ENCODE assay signal across 24 cellular contexts in genomic region chr9:122975196-122975595, GRCh38. TPM values are rescaled to one million over a fixed set of nuclear protein-coding genes. Genes with fewer than 3 reads are reported as not detected.
DNase-seq lines count a peak whose midpoint lies in the region; ATAC-seq and TF ChIP-seq lines count a peak whose summit lies in the region.
"Had no signal": no experiment of that assay in that cellular context is flagged by ENCODE, and none has a peak within 500 bp of the region (broad histone marks: within the 10 kb centered on the region; RNA-seq: fewer than 3 reads in every experiment).

No MANE protein-coding gene starts in this region.

- no peaks in the 10 kb centered on the region for H3K27me3 ChIP-seq in colonic mucosa
- H3K27me3 ChIP-seq in suprapubic skin, result no peaks in the 10 kb centered on the region
- H3K27me3 ChIP-seq: foreskin keratinocyte, SJCRH30 had no signal

- peak overlapping the region; percentile 8 for H3K27ac ChIP-seq in colonic mucosa
- H3K27ac ChIP-seq in suprapubic skin, result peak overlapping the region; percentile 48
- H3K27ac ChIP-seq: foreskin keratinocyte, SJCRH30 had no signal

- ATAC-seq in mucosa of descending colon (peak; percentile 55), HG03354 (IDR thresholded peaks at IDR 0.05; ENCODE audit: poor library complexity, severe bottlenecking, unreplicated experiment) (no peak), GM18868 (IDR thresholded peaks at IDR 0.05; ENCODE audit: unreplicated experiment) (no peak)
- ATAC-seq: activated naive CD8-positive, alpha-beta T cell treated with anti-CD3 and anti-CD28 coated beads, Interleukin-2, amount 50 U/mL, for 24 hours; activated T-helper 17 cell treated with anti-CD3 and anti-CD28 coated beads, Interleukin-2, amount 50 U/mL, for 72 hours; foreskin keratinocyte; GM23338; PC-3; stimulated activated naive CD8-positive, alpha-beta T cell treated with anti-CD3 and anti-CD28 coated beads, Interleukin-15, amount 100 ng/mL, for 72 hours had no signal

- peak; percentile 3 for DNase-seq in GDM1 (lab: John Stamatoyannopoulos, UW)
- DNase-seq in colonic mucosa, result no peak
- no peak for DNase-seq in mucosa of descending colon
- DNase-seq in suprapubic skin (ENCODE audit: low spot score in 2 of 2), result no peak
- no peak for DNase-seq in NCI-H1105 treated with DMSO at 0.1 percent for 48 hours (lab: John Stamatoyannopoulos, UW)
- DNase-seq in stimulated activated CD4-positive, alpha-beta T cell treated with anti-CD3 and anti-CD28 coated beads, Interleukin-2, amount 100 ng/mL, for 24 hours, result no peak
- DNase-seq: activated CD4-positive, alpha-beta T cell treated with anti-CD3 and anti-CD28 coated beads for 48 hours; activated naive CD8-positive, alpha-beta T cell treated with anti-CD3 and anti-CD28 coated beads, Interleukin-2, amount 50 U/mL, for 24 hours; CD4-positive, alpha-beta memory T cell; foreskin keratinocyte; MV-4-11; NCI-H187; NCI-H226; NCI-H82; nephron progenitor cell; PC-3; posterior cingulate gyrus; SJCRH30; stimulated activated CD4-positive, alpha-beta T cell treated with anti-CD3 and anti-CD28 coated beads, Interleukin-4, amount 100 ng/mL, for 4 hours; stimulated activated naive CD8-positive, alpha-beta T cell treated with anti-CD3 and anti-CD28 coated beads, Interleukin-15, amount 100 ng/mL, for 72 hours had no signal

- intact Hi-C loops in colonic mucosa (cut with DNase I) (no loop called here), mucosa of descending colon (cut with DNase I, micrococcal nuclease) (no loop called here)

- no peaks in the 10 kb centered on the region for H3K9me3 ChIP-seq in colonic mucosa
- no peaks in the 10 kb centered on the region for H3K9me3 ChIP-seq in mucosa of descending colon
- no peaks in the 10 kb centered on the region for H3K9me3 ChIP-seq in suprapubic skin
- H3K9me3 ChIP-seq: SJCRH30 had no signal

- H3K9ac ChIP-seq in colonic mucosa (ENCODE audit: low read depth in 2 of 2, low read length in 2 of 2), result no peak overlapping the region

- no peaks in the 10 kb centered on the region for H3K4me1 ChIP-seq in colonic mucosa
- H3K4me1 ChIP-seq in mucosa of descending colon (ENCODE audit: low read depth), result peaks cover 10% of the 10 kb centered on the region
- H3K4me1 ChIP-seq in suprapubic skin, result peaks cover 7% of the 10 kb centered on the region
- H3K4me1 ChIP-seq: foreskin keratinocyte, SJCRH30 had no signal

- no peak for TF ChIP-seq CTCF in colonic mucosa (IDR thresholded peaks at IDR 0.05)
- TF ChIP-seq CTCF in mucosa of descending colon (IDR thresholded peaks at IDR 0.05), result no peak
- TF ChIP-seq CTCF in suprapubic skin (IDR thresholded peaks at IDR 0.05), result no peak

- no peak overlapping the region for H3K4me3 ChIP-seq in colonic mucosa
- H3K4me3 ChIP-seq in mucosa of descending colon, result no peak overlapping the region
- no peak overlapping the region for H3K4me3 ChIP-seq in suprapubic skin
- H3K4me3 ChIP-seq: GM23338, SJCRH30 had no signal

- WGBS in suprapubic skin, result 54% methylated on average over 2 of the region's 2 CpGs

- no peak for TF ChIP-seq POLR2A in suprapubic skin (IDR thresholded peaks at IDR 0.05)

- TF ChIP-seq EP300 in suprapubic skin (IDR thresholded peaks at IDR 0.05), result no peak

- H3K36me3 ChIP-seq in colonic mucosa (peaks cover 3% of the 10 kb centered on the region), mucosa of descending colon (ENCODE audit: low read depth) (no peaks in the 10 kb centered on the region), suprapubic skin (peaks cover 24% of the 10 kb centered on the region)

RNA-seq across cellular contexts. Expression of gene RABGAP1, which starts 34.4 kb away (rescaled TPM):
- total RNA-seq in colonic mucosa (10 to 100 TPM; 40.9 to 49.4 TPM), mucosa of descending colon (100 to 1,000 TPM in 1 of 3 donors, 10 to 100 TPM in 2; 54.5 to 130 (median 55.9) TPM), suprapubic skin (100 to 1,000 TPM in 1 of 4 donors, 10 to 100 TPM in 3; 31.4 to 115 (median 64.4) TPM)

RNA-seq across cellular contexts. Expression of gene ZBTB26, which starts 43.9 kb away (rescaled TPM):
- 1 to 10 TPM; 4.3 to 6.5 TPM for total RNA-seq in colonic mucosa
- 10 to 100 TPM in 1 of 3 donors, 1 to 10 TPM in 2; 5.0 to 11.2 (median 5.1) TPM for total RNA-seq in mucosa of descending colon
- 1 to 10 TPM; 3.7 to 6.4 (median 4.8) TPM for total RNA-seq in suprapubic skin

RNA-seq across cellular contexts. Expression of gene GPR21, which starts 58.3 kb away (rescaled TPM):
- total RNA-seq in colonic mucosa (1 to 10 TPM in 1 of 2 donors, under 1 TPM in 1; 0.35 to 1.2 TPM), mucosa of descending colon (1 to 10 TPM in 2 of 3 donors, under 1 TPM in 1; 0.64 to 3.2 (median 2.6) TPM), suprapubic skin (1 to 10 TPM in 3 of 4 donors, not detected in 1; 1.0 to 4.7 (median 1.0) TPM)
